Comparison of ENCODE assay signal across 9 cellular contexts in genomic region chr19:14561832-14562351, GRCh38. TPM values are rescaled to one million over a fixed set of nuclear protein-coding genes. Genes with fewer than 3 reads are reported as not detected.
DNase-seq lines count a peak whose midpoint lies in the region; TF ChIP-seq lines count a peak whose summit lies in the region.
"Had no signal": no experiment of that assay in that cellular context is flagged by ENCODE, and none has a peak within 500 bp of the region (broad histone marks: within the 10 kb centered on the region; RNA-seq: fewer than 3 reads in every experiment).

No MANE protein-coding gene starts in this region.

- WGBS in esophagus muscularis mucosa: 46% methylated on average over 5 of the region's 22 CpGs

- no peak overlapping the region for H3K27ac Mint-ChIP-seq in activated CD4-positive, alpha-beta T cell treated with anti-CD3 and anti-CD28 coated beads, Interleukin-2, amount 10 ng/mL, durations not matched to agents 24 days and 14 days

- no peaks in the 10 kb centered on the region for H3K9me3 Mint-ChIP-seq in activated CD4-positive, alpha-beta T cell treated with anti-CD3 and anti-CD28 coated beads, Interleukin-2, amount 10 ng/mL, durations not matched to agents 24 days and 14 days

- TF ChIP-seq POLR2A in esophagus muscularis mucosa (IDR thresholded peaks at IDR 0.05; ENCODE audit: low read depth): no peak
- no peak for TF ChIP-seq POLR2A in vagina (IDR thresholded peaks at IDR 0.05)

- H3K36me3 ChIP-seq in esophagus muscularis mucosa (peaks cover 8 to 39% (median 28%) of the 10 kb centered on the region in 4 donors), vagina (peaks cover 0 to 27% of the 10 kb centered on the region in 2 donors)

- TF ChIP-seq EP300 in esophagus muscularis mucosa (IDR thresholded peaks at IDR 0.05): no peak

- no peak overlapping the region for H3K4me3 ChIP-seq in esophagus muscularis mucosa
- no peak overlapping the region for H3K4me3 ChIP-seq in vagina

- H3K27me3 ChIP-seq in esophagus muscularis mucosa (no peaks in the 10 kb centered on the region), vagina (no peaks in the 10 kb centered on the region)

- H3K27me3 Mint-ChIP-seq in activated CD4-positive, alpha-beta T cell treated with anti-CD3 and anti-CD28 coated beads, Interleukin-2, amount 10 ng/mL, durations not matched to agents 24 days and 14 days: no peaks in the 10 kb centered on the region

- peaks cover 5% of the 10 kb centered on the region for H3K4me1 Mint-ChIP-seq in activated CD4-positive, alpha-beta T cell treated with anti-CD3 and anti-CD28 coated beads, Interleukin-2, amount 10 ng/mL, durations not matched to agents 24 days and 14 days

- peaks cover 10% of the 10 kb centered on the region for H3K36me3 Mint-ChIP-seq in activated CD4-positive, alpha-beta T cell treated with anti-CD3 and anti-CD28 coated beads, Interleukin-2, amount 10 ng/mL, durations not matched to agents 24 days and 14 days (ENCODE audit: low read depth)

- peak overlapping the region; percentile 16 to 69 (median 36) for H3K27ac ChIP-seq in esophagus muscularis mucosa (replicated peaks in 1 of 4)
- peak overlapping the region; percentile 69 for H3K27ac ChIP-seq in vagina

- intact Hi-C loops in esophagus muscularis mucosa (cut with DNase I): no loop called here
- intact Hi-C loops in vagina (cut with DNase I): no loop called here
- intact Hi-C loops in activated CD4-positive, alpha-beta T cell treated with anti-CD3 and anti-CD28 coated beads, Interleukin-2, amount 10 ng/mL, durations not matched to agents 24 days and 14 days (cut with micrococcal nuclease): no loop called here

- peaks cover 30 to 44% (median 36%) of the 10 kb centered on the region in 4 donors for H3K4me1 ChIP-seq in esophagus muscularis mucosa
- peaks cover 60% of the 10 kb centered on the region for H3K4me1 ChIP-seq in vagina

- H3K9me3 ChIP-seq in esophagus muscularis mucosa (no peaks in the 10 kb centered on the region), vagina (no peaks in the 10 kb centered on the region)

- DNase-seq in NCI-H1092 treated with DMSO at 0.1 percent for 48 hours (lab: John Stamatoyannopoulos, UW): peak; percentile 34
- DNase-seq in NCI-H1092 (lab: John Stamatoyannopoulos, UW): no peak
- DNase-seq in esophagus muscularis mucosa (ENCODE audit: extremely low spot score): no peak
- peak; percentile 93 for DNase-seq in myocyte (ENCODE audit: low read depth)
- DNase-seq in vagina (ENCODE audit: extremely low spot score in 2 of 2): no peak
- DNase-seq in NCI-H146 (lab: John Stamatoyannopoulos, UW): no peak
- no peak for DNase-seq in cortex of kidney (lab: John Stamatoyannopoulos, UW)
- no peak for DNase-seq in activated CD4-positive, alpha-beta T cell treated with anti-CD3 and anti-CD28 coated beads, Interleukin-2, amount 10 ng/mL, durations not matched to agents 24 days and 14 days
- DNase-seq: NCI-H1417 had no signal

- TF ChIP-seq CTCF in esophagus muscularis mucosa (IDR thresholded peaks at IDR 0.05) (no peak), vagina (IDR thresholded peaks at IDR 0.05) (no peak)

- no peak overlapping the region for H3K4me3 Mint-ChIP-seq in activated CD4-positive, alpha-beta T cell treated with anti-CD3 and anti-CD28 coated beads, Interleukin-2, amount 10 ng/mL, durations not matched to agents 24 days and 14 days

RNA-seq across cellular contexts. Expression of gene NDUFB7, which starts 10.0 kb away (rescaled TPM):
- total RNA-seq in esophagus muscularis mucosa (100 to 1,000 TPM; 297 to 522 (median 319) TPM), myocyte (256 and 328 TPM in 2 replicates), vagina (375 TPM)
- 282 TPM for polyA plus RNA-seq in myocyte (2012)
- 129 and 132 TPM in 2 replicates for total RNA-seq in activated CD4-positive, alpha-beta T cell treated with anti-CD3 and anti-CD28 coated beads, Interleukin-2, amount 10 ng/mL, durations not matched to agents 24 days and 14 days

RNA-seq across cellular contexts. Expression of gene CLEC17A, which starts 21.0 kb away (rescaled TPM):
- total RNA-seq in esophagus muscularis mucosa (not detected), myocyte (not detected in 2 replicates), vagina (not detected)
- 0.18 TPM for polyA plus RNA-seq in myocyte (2012)
- not detected in 2 replicates for total RNA-seq in activated CD4-positive, alpha-beta T cell treated with anti-CD3 and anti-CD28 coated beads, Interleukin-2, amount 10 ng/mL, durations not matched to agents 24 days and 14 days

RNA-seq across cellular contexts. Expression of gene TECR, which starts 32.5 kb away (rescaled TPM):
- total RNA-seq in esophagus muscularis mucosa (10 to 100 TPM; 18.7 to 32.7 (median 25.7) TPM), myocyte (103 TPM in 2 replicates), vagina (110 TPM)
- polyA plus RNA-seq in myocyte (2012): 123 TPM
- total RNA-seq in activated CD4-positive, alpha-beta T cell treated with anti-CD3 and anti-CD28 coated beads, Interleukin-2, amount 10 ng/mL, durations not matched to agents 24 days and 14 days: 108 and 119 TPM in 2 replicates

RNA-seq across cellular contexts. Expression of gene DNAJB1, which starts 43.7 kb away (rescaled TPM):
- total RNA-seq in esophagus muscularis mucosa (100 to 1,000 TPM in 1 of 4 donors, 10 to 100 TPM in 3; 50.3 to 102 (median 86.3) TPM), myocyte (53.2 and 61.1 TPM in 2 replicates), vagina (164 TPM)
- polyA plus RNA-seq in myocyte (2012): 87.6 TPM
- total RNA-seq in activated CD4-positive, alpha-beta T cell treated with anti-CD3 and anti-CD28 coated beads, Interleukin-2, amount 10 ng/mL, durations not matched to agents 24 days and 14 days: 117 and 126 TPM in 2 replicates

Comparison
In these comparisons a context has a peak if more than half of its experiments do, and no peak if none do; other contexts are left out.
1. DNase-seq: peak in NCI-H1092 treated with DMSO at 0.1 percent for 48 hours (single experiment) and myocyte (single experiment); none in NCI-H1092 (single experiment), esophagus muscularis mucosa (single experiment), vagina (0 of 2), NCI-H146 (single experiment), cortex of kidney (single experiment) and activated CD4-positive, alpha-beta T cell treated with anti-CD3 and anti-CD28 coated beads, Interleukin-2, amount 10 ng/mL, durations not matched to agents 24 days and 14 days (single experiment).